In the genomic region with DNA sequence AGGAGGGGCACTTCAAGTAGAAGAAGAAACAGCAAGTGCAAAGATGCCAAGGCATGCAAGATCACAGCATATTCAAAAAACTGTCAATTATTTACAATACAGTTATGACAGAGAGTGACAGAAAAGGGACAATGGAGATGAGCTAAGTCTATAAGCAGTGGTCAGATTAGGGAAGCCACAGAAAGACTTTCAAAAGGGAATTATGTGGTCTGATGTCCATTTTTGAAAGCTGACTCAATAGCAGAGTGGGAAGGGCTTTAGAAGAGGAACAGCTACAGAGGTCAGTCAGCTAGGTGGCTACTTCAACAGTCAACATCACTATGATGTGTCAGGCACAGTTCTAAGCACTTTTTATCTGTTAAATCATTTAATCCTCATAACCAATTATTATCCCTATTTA, we compare ENCODE assay signal across 8 cellular contexts.
A peak's percentile ranks its signal among the peaks of the same experiment; 100 is the strongest.
DNase-seq lines count a peak whose midpoint lies in the region; ATAC-seq lines count a peak whose summit lies in the region.
"Had no signal": no experiment of that assay in that cellular context is flagged by ENCODE, and none has a peak within 500 bp of the region (broad histone marks: within the 10 kb centered on the region; RNA-seq: fewer than 3 reads in every experiment).

No MANE protein-coding gene starts in this region.

- DNase-seq in OCI-M1 (lab: John Stamatoyannopoulos, UW) (peak; percentile 86), medulla oblongata (ENCODE audit: extremely low spot score) (peak; percentile 79), caudate nucleus (lab: John Stamatoyannopoulos, UW) (no peak), inferior parietal cortex (ENCODE audit: extremely low spot score) (no peak)
- DNase-seq: left cardiac atrium had no signal

- no peak overlapping the region for H3K27ac ChIP-seq in caudate nucleus (ENCODE audit: low read depth, low read length)

- ATAC-seq in GM18858 (IDR thresholded peaks at IDR 0.05; ENCODE audit: unreplicated experiment) (peak; percentile 73), HG02610 (IDR thresholded peaks at IDR 0.05; ENCODE audit: unreplicated experiment) (peak; percentile 85), GM21526 (IDR thresholded peaks at IDR 0.05; ENCODE audit: low FRiP score, unreplicated experiment) (no peak)

Comparison
In these comparisons a context has a peak if more than half of its experiments do, and no peak if none do; other contexts are left out.
1. DNase-seq: peak in OCI-M1 (single experiment) and medulla oblongata (single experiment); none in caudate nucleus (0 of 61) and inferior parietal cortex (single experiment).